ENCODE assay signal across 14 cellular contexts in the genomic region with DNA sequence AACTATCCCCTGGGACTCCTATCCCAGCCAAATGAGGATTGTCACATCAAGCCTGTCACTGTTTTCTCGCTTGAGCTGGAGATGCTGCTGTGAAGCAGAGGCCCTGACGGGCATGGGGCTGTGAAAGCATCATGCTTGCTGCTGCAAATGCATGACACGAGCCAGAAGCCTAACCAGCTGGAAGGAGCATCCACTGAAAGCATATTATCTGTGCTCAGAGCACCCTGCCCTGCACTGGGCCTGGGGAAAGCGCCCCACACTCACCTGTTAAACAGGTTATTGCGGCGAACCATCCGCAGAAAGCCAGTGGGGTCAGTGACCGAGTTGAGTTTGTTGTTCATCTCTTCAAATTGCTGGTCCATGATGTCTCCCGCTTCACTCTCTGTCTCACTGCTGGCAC.
DNase-seq lines count a peak whose midpoint lies in the region; ATAC-seq and TF ChIP-seq lines count a peak whose summit lies in the region.
"Had no signal": no experiment of that assay in that cellular context is flagged by ENCODE, and none has a peak within 500 bp of the region (broad histone marks: within the 10 kb centered on the region; RNA-seq: fewer than 3 reads in every experiment).

No MANE protein-coding gene starts in this region.

- 86 to 96% (median 92%) methylated on average over 9 of the region's 9 CpGs for WGBS in spleen, 5 donors

- H3K36me3 ChIP-seq in ascending aorta (no peaks in the 10 kb centered on the region), lower lobe of right lung (peaks cover 6% of the 10 kb centered on the region), spleen (no peaks in the 10 kb centered on the region)
- H3K36me3 ChIP-seq: ovary had no signal

- H3K27me3 ChIP-seq in ascending aorta (no peaks in the 10 kb centered on the region), lower lobe of right lung (ENCODE audit: low read depth) (no peaks in the 10 kb centered on the region), spleen (replicated peaks in 1 of 7) (no peaks in the 10 kb centered on the region)
- H3K27me3 ChIP-seq: ovary had no signal

- TF ChIP-seq POLR2A in spleen (IDR thresholded peaks at IDR 0.05) = no peak

- DNase-seq in NCI-H345 (lab: John Stamatoyannopoulos, UW) (peak; percentile 39), NCI-H345 treated with DMSO at 0.1 percent for 48 hours (lab: John Stamatoyannopoulos, UW; ENCODE audit: unreplicated experiment) (no peak), ascending aorta (ENCODE audit: low spot score in 2 of 2) (peak in 1 of 2 donors; percentile 54), lower lobe of right lung (no peak), spleen (peak; percentile 53), cerebellar cortex (ENCODE audit: low spot score) (no peak), NCI-H2029 (lab: John Stamatoyannopoulos, UW) (no peak)
- no peak for DNase-seq in activated CD4-positive, alpha-beta T cell treated with anti-CD3 and anti-CD28 coated beads, Interleukin-2, amount 50 U/mL, for 4 hours
- DNase-seq: 8988T; activated CD4-positive, alpha-beta T cell treated with anti-CD3 and anti-CD28 coated beads, Interleukin-2, amount 10 ng/mL, durations not matched to agents 7 days and 5 days; NCI-H526 treated with DMSO at 0.1 percent for 48 hours; ovary had no signal

- no peak overlapping the region for H3K4me3 ChIP-seq in ascending aorta
- H3K4me3 ChIP-seq in lower lobe of right lung = no peak overlapping the region
- H3K4me3 ChIP-seq in spleen = no peak overlapping the region
- H3K4me3 ChIP-seq: ovary had no signal

- intact Hi-C loops in ascending aorta (cut with DNase I) (loop anchor here (10.0 kb wide), 1 partner anchor 415 kb away; no protein-coding TSS in a partner anchor), lower lobe of right lung (cut with DNase I) (loop anchor here (10.0 kb wide), 1 partner anchor 565 kb away; no protein-coding TSS in a partner anchor), spleen (cut with DNase I; ENCODE audit: low total_unique reads) (loop anchor here (10.0 kb wide), 1 partner anchor 555 kb away; no protein-coding TSS in a partner anchor)

- H3K9me3 ChIP-seq in ascending aorta = no peaks in the 10 kb centered on the region
- H3K9me3 ChIP-seq in lower lobe of right lung = no peaks in the 10 kb centered on the region
- H3K9me3 ChIP-seq in spleen = no peaks in the 10 kb centered on the region
- H3K9me3 ChIP-seq: ovary had no signal

- H3K27ac ChIP-seq in ascending aorta (peak overlapping the region; percentile 56 to 61), lower lobe of right lung (peak overlapping the region; percentile 76), spleen (peak overlapping the region in 6 of 8 donors; percentile 22 to 80 (median 62))
- H3K27ac ChIP-seq: HL-60, KMS-11, ovary had no signal

- TF ChIP-seq CTCF in ascending aorta (IDR thresholded peaks at IDR 0.05) (no peak), lower lobe of right lung (IDR thresholded peaks at IDR 0.05) (no peak), spleen (IDR thresholded peaks at IDR 0.05 in 8 of 11, conservative IDR thresholded peaks at IDR 0.05 in 3 of 11) (no peak)

- ATAC-seq in lower lobe of right lung = no peak

- peaks cover 4 to 38% of the 10 kb centered on the region in 2 donors for H3K4me1 ChIP-seq in ascending aorta
- peaks cover 71% of the 10 kb centered on the region for H3K4me1 ChIP-seq in lower lobe of right lung
- H3K4me1 ChIP-seq in spleen = peaks cover 7 to 64% (median 33%) of the 10 kb centered on the region in 6 donors

Comparison
In these comparisons a context has a peak if more than half of its experiments do, and no peak if none do; other contexts are left out.
1. DNase-seq: peak in NCI-H345 (single experiment) and spleen (single experiment); none in NCI-H345 treated with DMSO at 0.1 percent for 48 hours (single experiment), lower lobe of right lung (single experiment), activated CD4-positive, alpha-beta T cell treated with anti-CD3 and anti-CD28 coated beads, Interleukin-2, amount 50 U/mL, for 4 hours (0 of 2), cerebellar cortex (single experiment) and NCI-H2029 (single experiment).
2. Peak in every context shown above with its lines, with median percentiles within 50 percentile points of each other: H3K27ac ChIP-seq.